In the genomic region with DNA sequence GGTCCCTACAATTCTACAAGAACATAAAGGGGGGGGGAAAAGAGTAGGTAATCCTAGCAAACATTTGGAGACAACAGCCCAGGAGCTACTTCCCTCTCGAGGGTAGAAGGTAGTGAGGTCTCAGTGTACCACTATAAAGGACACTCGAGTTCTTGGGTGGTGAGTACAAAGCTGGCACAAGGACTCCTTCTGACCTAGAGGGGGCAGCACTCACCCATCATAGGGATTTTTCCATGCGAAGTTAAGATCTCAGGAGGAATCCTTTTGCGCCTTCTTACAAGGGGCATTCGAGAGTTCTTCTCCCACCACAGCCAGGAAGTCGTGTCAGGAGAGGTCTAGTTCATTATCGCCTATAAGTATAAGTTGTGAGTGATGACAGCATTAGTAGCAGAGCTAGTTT, we compare ENCODE assay signal across 9 cellular contexts.
A peak's percentile ranks its signal among the peaks of the same experiment; 100 is the strongest.
DNase-seq lines count a peak whose midpoint lies in the region; ATAC-seq, FAIRE-seq and TF ChIP-seq lines count a peak whose summit lies in the region.
"Had no signal": no experiment of that assay in that cellular context is flagged by ENCODE, and none has a peak within 500 bp of the region (broad histone marks: within the 10 kb centered on the region; RNA-seq: fewer than 3 reads in every experiment).

No MANE protein-coding gene starts in this region.

- H3F3A ChIP-seq in neural progenitor cell (ENCODE audit: low read depth) = no peaks in the 10 kb centered on the region

- H3K9me3 Mint-ChIP-seq in neural progenitor cell = no peaks in the 10 kb centered on the region
- no peaks in the 10 kb centered on the region for H3K9me3 Mint-ChIP-seq in effector memory CD8-positive, alpha-beta T cell
- no peaks in the 10 kb centered on the region for H3K9me3 Mint-ChIP-seq in CD8-positive, alpha-beta T cell

- no peak overlapping the region for H2BK120ac ChIP-seq in H1 (replicated peaks; ENCODE audit: low read depth, low read length)

- FAIRE-seq in H1 (lab: Jason Lieb, UNC) = peak; percentile 97

- 35% methylated on average over 7 of the region's 7 CpGs; no CpG with 5 or more reads in 1 of the 2 experiments for WGBS in H1 (ENCODE audit: extremely low coverage in 1 of 2, insufficient coverage in 1 of 2, insufficient read length in 1 of 2, insufficient replicate concordance in 2 of 2, low coverage in 1 of 2, low lambda C conversion rate in 2 of 2, missing lambda C conversion rate in 1 of 2), 2 experiments

- peaks cover 10% of the 10 kb centered on the region for H3K27me3 Mint-ChIP-seq in neural progenitor cell (ENCODE audit: insufficient read depth, low read depth)
- H3K27me3 Mint-ChIP-seq in effector memory CD8-positive, alpha-beta T cell = no peaks in the 10 kb centered on the region
- H3K27me3 Mint-ChIP-seq in CD8-positive, alpha-beta T cell (ENCODE audit: low read depth) = peaks cover 6% of the 10 kb centered on the region

- no peaks in the 10 kb centered on the region for H3K79me1 ChIP-seq in H1 (ENCODE audit: low read depth, low read length)

- no peaks in the 10 kb centered on the region for H3K9me3 ChIP-seq in H1 (ENCODE audit: insufficient read depth in 2 of 2, low read depth in 1 of 2, low read length in 1 of 2)
- H3K9me3 ChIP-seq in neural progenitor cell (ENCODE audit: low read depth) = no peaks in the 10 kb centered on the region
- H3K9me3 ChIP-seq in CD8-positive, alpha-beta T cell (ENCODE audit: low read length) = no peaks in the 10 kb centered on the region
- H3K9me3 ChIP-seq: SJSA1 had no signal

- TF ChIP-seq EP300 in H1 (IDR thresholded peaks at IDR 0.05; ENCODE audit: borderline replicate concordance in 1 of 2, low read depth in 2 of 2, low read length in 2 of 2) = no peak

- H3K56ac ChIP-seq in H1 (replicated peaks; ENCODE audit: insufficient read length, low read depth, low read length) = no peak overlapping the region

- intact Hi-C loops in posterior vena cava (cut with DNase I) = loop anchor here (5.0 to 10.0 kb wide), 2 partner anchors 306 to 328 kb away; no protein-coding TSS in a partner anchor
- intact Hi-C loops in CD8-positive, alpha-beta T cell (cut with DNase I, micrococcal nuclease) = no loop called here

- H4K91ac ChIP-seq in H1 (replicated peaks; ENCODE audit: insufficient read length, low read length) = no peak overlapping the region

- no peak overlapping the region for H3K4me2 ChIP-seq in H1 (ENCODE audit: insufficient read depth in 1 of 2, low read depth in 2 of 2, low read length in 2 of 2)
- no peak overlapping the region for H3K4me2 ChIP-seq in neural progenitor cell

- no peaks in the 10 kb centered on the region for H3K79me2 ChIP-seq in H1 (ENCODE audit: control insufficient read depth in 1 of 2, insufficient read depth in 2 of 2, low read length in 2 of 2)
- H3K79me2 ChIP-seq in neural progenitor cell (ENCODE audit: low read depth) = no peaks in the 10 kb centered on the region

- POLR2A ChIA-PET in GM10248 (lab: Yijun Ruan, JAX) = no interaction called here
- POLR2A ChIA-PET in H1 (lab: Charles Lee; ENCODE audit: partially characterized antibody) = no interaction called here
- POLR2A ChIA-PET in CD8-positive, alpha-beta T cell (lab: Charles Lee) = no interaction called here

- peak overlapping the region; percentile 33; the same call in 1 of the 2 replicates for H2BK15ac ChIP-seq in H1 (ENCODE audit: low read length)

- no peak overlapping the region for H2BK5ac ChIP-seq in H1 (ENCODE audit: low read depth, low read length)

- H4K20me1 ChIP-seq in H1 (replicated peaks in 1 of 2; ENCODE audit: control insufficient read depth in 1 of 2, insufficient read depth in 2 of 2, low read length in 2 of 2) (no peaks in the 10 kb centered on the region), neural progenitor cell (ENCODE audit: low read depth) (no peaks in the 10 kb centered on the region)

- H2AFZ ChIP-seq in H1 (ENCODE audit: low read length) = no peak overlapping the region
- H2AFZ ChIP-seq in neural progenitor cell (replicated peaks) = no peak overlapping the region

- TF ChIP-seq POLR2A in H1 (IDR thresholded peaks at IDR 0.05; ENCODE audit: control extremely low read depth in 1 of 2, low read depth in 2 of 2, low read length in 2 of 2) = no peak

- no peak overlapping the region for H3K23ac ChIP-seq in H1 (ENCODE audit: insufficient read length)

- no peak overlapping the region for H3K14ac ChIP-seq in H1 (ENCODE audit: insufficient read length)

- H3K4me1 Mint-ChIP-seq in neural progenitor cell = no peaks in the 10 kb centered on the region
- H3K4me1 Mint-ChIP-seq in effector memory CD8-positive, alpha-beta T cell (ENCODE audit: low read depth in 2 of 2) = no peaks in the 10 kb centered on the region
- H3K4me1 Mint-ChIP-seq in CD8-positive, alpha-beta T cell (ENCODE audit: low read depth) = no peaks in the 10 kb centered on the region

- peak; percentile 11 for TF ChIP-seq CTCF in GM10248 (IDR thresholded peaks at IDR 0.05; ENCODE audit: control extremely low read depth, extremely low read depth, low read depth, missing control alignments)
- TF ChIP-seq CTCF in H1 (IDR thresholded peaks at IDR 0.05; ENCODE audit: control extremely low read depth in 1 of 3, insufficient read depth in 1 of 3, low read depth in 1 of 3, low read length in 3 of 3) = peak; percentile 62 to 86 (median 78)
- peak; percentile 81 for TF ChIP-seq CTCF in neural progenitor cell (IDR thresholded peaks at IDR 0.05)
- no peak for TF ChIP-seq CTCF in CD8-positive, alpha-beta T cell (IDR thresholded peaks at IDR 0.05)

- no peak overlapping the region for H2BK12ac ChIP-seq in H1 (ENCODE audit: low read depth, low read length)

- no peak overlapping the region for H4K8ac ChIP-seq in H1 (ENCODE audit: extremely low read depth, insufficient read depth, low read length)

- H3K18ac ChIP-seq in H1 (ENCODE audit: extremely low read depth, low read length) = no peak overlapping the region

- 0 out of 7 replicates have a peak, but pooled peaks cover 0 to 2% (median 0%) of the 10 kb centered on the region in 4 experiments for H3K4me1 ChIP-seq in H1 (replicated peaks in 1 of 4; ENCODE audit: control insufficient read depth in 3 of 4, insufficient read depth in 4 of 4, low read length in 3 of 4)
- no peaks in the 10 kb centered on the region for H3K4me1 ChIP-seq in neural progenitor cell
- H3K4me1 ChIP-seq in CD8-positive, alpha-beta T cell (ENCODE audit: insufficient read depth, low read length) = no peaks in the 10 kb centered on the region

- H3K4ac ChIP-seq in H1 (replicated peaks; ENCODE audit: insufficient read length, low read depth, low read length) = no peak overlapping the region

- no peaks in the 10 kb centered on the region for H3K36me3 ChIP-seq in H1 (ENCODE audit: control insufficient read depth in 2 of 4, insufficient read depth in 4 of 4, low read length in 3 of 4)
- H3K36me3 ChIP-seq in neural progenitor cell = no peaks in the 10 kb centered on the region
- H3K36me3 ChIP-seq in CD8-positive, alpha-beta T cell (ENCODE audit: insufficient read depth, low read length) = no peaks in the 10 kb centered on the region
- H3K36me3 ChIP-seq: SJSA1 had no signal

- no peak overlapping the region for H2BK20ac ChIP-seq in H1 (ENCODE audit: low read length)

- TF ChIP-seq RAD21 in H1 (IDR thresholded peaks at IDR 0.05 in 1 of 2, conservative IDR thresholded peaks at IDR 0.05 in 1 of 2; ENCODE audit: low read depth in 2 of 2, low read length in 2 of 2) = peak; percentile 94 to 97

- H4K5ac ChIP-seq in H1 (ENCODE audit: insufficient read length, low read depth, low read length) = no peak overlapping the region

- CTCF ChIA-PET in GM10248 (lab: Yijun Ruan, JAX) = interaction anchor here (0.9 to 5.8 kb wide), 9 partner anchors 8 to 342 kb away, joined by 3 to 35 read pairs (median 6); no protein-coding TSS in a partner anchor
- CTCF ChIA-PET in H1 (lab: Charles Lee; ENCODE audit: partially characterized antibody) = interaction anchor here (0.6 to 8.6 kb wide), 76 partner anchors 10 to 459 kb away, joined by 3 to 102 read pairs (median 4); a partner anchor contains a TSS
- CTCF ChIA-PET in CD8-positive, alpha-beta T cell (lab: Charles Lee) = no interaction called here

- H3K36me3 Mint-ChIP-seq in neural progenitor cell = no peaks in the 10 kb centered on the region
- H3K36me3 Mint-ChIP-seq in effector memory CD8-positive, alpha-beta T cell (ENCODE audit: insufficient read depth) = no peaks in the 10 kb centered on the region
- H3K36me3 Mint-ChIP-seq in CD8-positive, alpha-beta T cell = no peaks in the 10 kb centered on the region

- DNase-seq in GM10248 (ENCODE audit: extremely low spot score) (peak; percentile 12), NCI-H1105 (lab: John Stamatoyannopoulos, UW) (peak; percentile 57), H1 (ENCODE audit: low read depth in 1 of 2, low spot score in 2 of 2) (peak; percentile 38 to 71), neural progenitor cell (ENCODE audit: low spot score) (peak; percentile 82), posterior vena cava (ENCODE audit: low spot score) (no peak)
- no peak for DNase-seq in effector memory CD8-positive, alpha-beta T cell
- DNase-seq in CD8-positive, alpha-beta T cell = no peak

- no peak overlapping the region for H3K4me3 Mint-ChIP-seq in neural progenitor cell
- no peak overlapping the region for H3K4me3 Mint-ChIP-seq in effector memory CD8-positive, alpha-beta T cell
- no peak overlapping the region for H3K4me3 Mint-ChIP-seq in CD8-positive, alpha-beta T cell

- ATAC-seq in effector memory CD8-positive, alpha-beta T cell (replicated peaks) = no peak
- no peak for ATAC-seq in GM18867 (IDR thresholded peaks at IDR 0.05; ENCODE audit: unreplicated experiment)
- ATAC-seq in CD8-positive, alpha-beta T cell = no peak

- H3K27me3 ChIP-seq in H1 (replicated peaks in 1 of 4; ENCODE audit: control insufficient read depth in 3 of 4, extremely low read depth in 1 of 4, insufficient read depth in 3 of 4, low read length in 3 of 4) (peaks cover 0 to 12% (median 3%) of the 10 kb centered on the region in 4 experiments; a peak in 4 of 7 replicates), neural progenitor cell (peaks cover 72% of the 10 kb centered on the region)
- no peaks in the 10 kb centered on the region for H3K27me3 ChIP-seq in CD8-positive, alpha-beta T cell (ENCODE audit: insufficient read depth, low read length)

- no peak overlapping the region for H3K27ac ChIP-seq in H1 (ENCODE audit: low read depth, low read length)
- H3K27ac ChIP-seq in neural progenitor cell = no peak overlapping the region
- H3K27ac ChIP-seq in CD8-positive, alpha-beta T cell (ENCODE audit: low read depth, low read length) = no peak overlapping the region
- H3K27ac ChIP-seq: SJSA1 had no signal

- H3K4me3 ChIP-seq in H1 (ENCODE audit: extremely low read depth in 1 of 4, insufficient read depth in 2 of 4, low read depth in 3 of 4, low read length in 4 of 4) = no peak overlapping the region
- no peak overlapping the region for H3K4me3 ChIP-seq in neural progenitor cell
- H3K4me3 ChIP-seq in CD8-positive, alpha-beta T cell (ENCODE audit: low read depth, low read length) = no peak overlapping the region
- H3K4me3 ChIP-seq: SJSA1 had no signal

- no peak overlapping the region for H2AK5ac ChIP-seq in H1 (ENCODE audit: low read depth, low read length)

- no peak overlapping the region for H3K27ac Mint-ChIP-seq in neural progenitor cell
- no peak overlapping the region for H3K27ac Mint-ChIP-seq in effector memory CD8-positive, alpha-beta T cell
- no peak overlapping the region for H3K27ac Mint-ChIP-seq in CD8-positive, alpha-beta T cell

- no peaks in the 10 kb centered on the region for H3K23me2 ChIP-seq in H1 (ENCODE audit: low read depth, low read length)

- no peak overlapping the region for H3K9ac ChIP-seq in H1 (replicated peaks in 1 of 4; ENCODE audit: extremely low read depth in 1 of 4, low read depth in 3 of 4, low read length in 3 of 4)
- no peak overlapping the region for H3K9ac ChIP-seq in neural progenitor cell

Comparison
In these comparisons a context has a peak if more than half of its experiments do, and no peak if none do; other contexts are left out.
1. DNase-seq: peak in GM10248 (single experiment), NCI-H1105 (single experiment), H1 (2 of 2) and neural progenitor cell (single experiment); none in effector memory CD8-positive, alpha-beta T cell (0 of 3), posterior vena cava (single experiment) and CD8-positive, alpha-beta T cell (0 of 7).
2. intact Hi-C loops: an anchor here in posterior vena cava (5.0 to 10.0 kb wide); none called in CD8-positive, alpha-beta T cell.